Comparison of ENCODE assay signal across 11 cellular contexts in the genomic region with DNA sequence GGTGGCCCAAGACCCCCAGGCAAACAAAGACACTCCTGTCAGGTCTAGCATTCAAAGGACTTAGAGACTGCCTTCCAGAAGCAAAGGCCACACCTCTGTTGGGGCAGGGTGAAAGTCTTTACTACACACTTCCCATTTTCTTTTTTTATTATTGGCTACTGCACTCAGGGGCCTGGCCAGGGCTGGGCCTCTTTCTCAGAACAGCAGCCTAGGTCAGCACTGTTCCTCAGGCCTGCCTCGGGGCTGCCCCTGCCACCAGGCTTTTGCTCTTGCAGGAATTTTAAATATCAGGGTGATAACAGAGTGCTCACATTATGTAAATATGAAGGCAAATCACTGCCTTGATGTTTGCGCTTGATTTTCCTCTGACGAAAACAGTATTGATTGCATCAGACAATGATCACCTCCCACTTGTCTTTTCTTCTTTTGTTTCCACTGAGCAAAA.
A peak's percentile ranks its signal among the peaks of the same experiment; 100 is the strongest.
DNase-seq lines count a peak whose midpoint lies in the region; ATAC-seq and TF ChIP-seq lines count a peak whose summit lies in the region.
"Had no signal": no experiment of that assay in that cellular context is flagged by ENCODE, and none has a peak within 500 bp of the region (broad histone marks: within the 10 kb centered on the region; RNA-seq: fewer than 3 reads in every experiment).

No MANE protein-coding gene starts in this region.

- ATAC-seq in GM21360 (IDR thresholded peaks at IDR 0.05; ENCODE audit: unreplicated experiment) (peak; percentile 94), HG03571 (IDR thresholded peaks at IDR 0.05; ENCODE audit: unreplicated experiment) (peak; percentile 85), HG02973 (IDR thresholded peaks at IDR 0.05; ENCODE audit: unreplicated experiment) (no peak)

- no peak overlapping the region for H3K4me3 ChIP-seq in iPS-20b (ENCODE audit: low read length)
- H3K4me3 ChIP-seq: Peyer's patch had no signal

- peaks cover 3% of the 10 kb centered on the region; the same call in 1 of the 2 replicates for H3K4me1 ChIP-seq in iPS-20b (ENCODE audit: insufficient read depth, low read length)

- no peak for TF ChIP-seq CTCF in GM10266 (IDR thresholded peaks at IDR 0.05; ENCODE audit: control insufficient read depth, insufficient read depth, low read depth, missing control alignments)

- no peaks in the 10 kb centered on the region for H3K36me3 ChIP-seq in iPS-20b (ENCODE audit: insufficient read depth, low read depth, low read length)
- H3K36me3 ChIP-seq: Peyer's patch had no signal

- no peaks in the 10 kb centered on the region for H3K27me3 ChIP-seq in iPS-20b (ENCODE audit: insufficient read depth, low read length)
- H3K27me3 ChIP-seq: Peyer's patch had no signal

- H3K27ac ChIP-seq in iPS-20b (ENCODE audit: low read length): no peak overlapping the region
- H3K27ac ChIP-seq: Peyer's patch had no signal

- H3K9ac ChIP-seq in iPS-20b (ENCODE audit: low read depth, low read length): 0 out of 2 replicates have a peak overlapping the region, but pooled peaks have one; percentile 7

- in situ Hi-C loops in ACHN (cut with HindIII; ENCODE audit: low pct_ligation_motif_present, low pct_unique_long_range_greater_than_20kb, low sequenced_read_pairs): no loop called here

- peak; percentile 66 for DNase-seq in GM10266 (ENCODE audit: extremely low spot score)
- DNase-seq in ACHN: no peak
- DNase-seq in erythroblast (lab: John Stamatoyannopoulos, UW): no peak
- DNase-seq in LoVo (ENCODE audit: low spot score): no peak
- DNase-seq: GF-D8; stimulated activated naive CD4-positive, alpha-beta T cell had no signal

- TF ChIP-seq POLR2A in erythroblast (IDR thresholded peaks at IDR 0.05; ENCODE audit: low read length): no peak

- H3K9me3 ChIP-seq in iPS-20b (ENCODE audit: insufficient read depth, low read depth, low read length): no peaks in the 10 kb centered on the region
- H3K9me3 ChIP-seq: Peyer's patch had no signal
